ENCODE assay signal across 16 cellular contexts in genomic region chr15:92111756-92112155, GRCh38.
DNase-seq lines count a peak whose midpoint lies in the region; ATAC-seq lines count a peak whose summit lies in the region.
"Had no signal": no experiment of that assay in that cellular context is flagged by ENCODE, and none has a peak within 500 bp of the region (broad histone marks: within the 10 kb centered on the region; RNA-seq: fewer than 3 reads in every experiment).

No MANE protein-coding gene starts in this region.

- no peak overlapping the region for H3K4me3 Mint-ChIP-seq in T-helper 17 cell

- DNase-seq in AG20443 (ENCODE audit: low spot score), result peak; percentile 34
- no peak for DNase-seq in T-helper 17 cell
- DNase-seq in fibroblast of gingiva (ENCODE audit: low read depth), result peak; percentile 47
- no peak for DNase-seq in sciatic nerve (ENCODE audit: low spot score)
- DNase-seq in stimulated activated naive CD8-positive, alpha-beta T cell treated with anti-CD3 and anti-CD28 coated beads, Interleukin-15, Interleukin-2, amounts not matched to agents 100 U/mL and 50 U/mL, for 24 hours, result no peak
- DNase-seq in D341Med (ENCODE audit: low spot score), result no peak
- DNase-seq in SW 1271 (lab: John Stamatoyannopoulos, UW), result no peak
- DNase-seq: DMS153, GF-D8, NCI-H1417, NCI-H187 treated with DMSO at 0.1 percent for 48 hours, NCI-H2227 treated with DMSO at 0.1 percent for 48 hours, NCI-H510A treated with DMSO at 0.1 percent for 48 hours, SHP77 treated with DMSO at 0.1 percent for 48 hours had no signal

- peaks cover 2% of the 10 kb centered on the region for H3K36me3 Mint-ChIP-seq in T-helper 17 cell (ENCODE audit: low read depth)

- ATAC-seq in T-helper 17 cell (no peak), sciatic nerve (peak; percentile 7)
- ATAC-seq in stimulated activated naive CD8-positive, alpha-beta T cell treated with anti-CD3 and anti-CD28 coated beads, Interleukin-15, Interleukin-2, amounts not matched to agents 100 U/mL and 50 U/mL, for 24 hours, result no peak
- ATAC-seq: GM12878 had no signal

- H3K27ac Mint-ChIP-seq in T-helper 17 cell, result peak overlapping the region; percentile 45

- H3K27me3 Mint-ChIP-seq in T-helper 17 cell, result no peaks in the 10 kb centered on the region

- intact Hi-C loops in sciatic nerve (cut with DNase I), result no loop called here

- H3K9me3 ChIP-seq in T-helper 17 cell (ENCODE audit: control insufficient read depth, low read length, poor library complexity, severe bottlenecking), result no peaks in the 10 kb centered on the region
- H3K9me3 ChIP-seq: HAP-1 had no signal

- H3K4me1 Mint-ChIP-seq in T-helper 17 cell, result peaks cover 22% of the 10 kb centered on the region

Comparison
In these comparisons a context has a peak if more than half of its experiments do, and no peak if none do; other contexts are left out.
1. DNase-seq: peak in AG20443 (single experiment) and fibroblast of gingiva (single experiment); none in T-helper 17 cell (0 of 3), sciatic nerve (single experiment), stimulated activated naive CD8-positive, alpha-beta T cell treated with anti-CD3 and anti-CD28 coated beads, Interleukin-15, Interleukin-2, amounts not matched to agents 100 U/mL and 50 U/mL, for 24 hours (single experiment), D341Med (single experiment) and SW 1271 (0 of 2).